18 cellular contexts compared by ENCODE assay signal in the genomic region with DNA sequence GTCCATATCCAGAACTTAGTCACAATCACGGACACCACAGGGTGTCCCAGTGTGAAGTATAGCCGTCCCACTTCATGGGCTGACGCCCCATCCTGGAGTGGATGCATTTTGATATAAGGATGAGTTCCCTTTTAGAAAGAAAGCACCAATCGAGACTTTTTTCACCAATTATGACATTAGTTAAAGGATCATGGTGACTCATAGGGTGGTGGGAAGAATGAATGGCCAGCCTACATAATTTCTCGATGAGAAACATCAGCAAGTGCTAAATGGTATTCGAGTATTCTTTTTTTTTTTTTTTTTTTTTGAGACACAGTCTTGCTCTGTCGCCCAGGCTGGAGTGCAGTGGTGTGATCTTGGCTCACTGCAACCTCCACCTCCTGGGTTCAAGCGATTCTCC. TPM values are rescaled to one million over a fixed set of nuclear protein-coding genes. Genes with fewer than 3 reads are reported as not detected.
DNase-seq lines count a peak whose midpoint lies in the region; ATAC-seq and TF ChIP-seq lines count a peak whose summit lies in the region.
"Had no signal": no experiment of that assay in that cellular context is flagged by ENCODE, and none has a peak within 500 bp of the region (broad histone marks: within the 10 kb centered on the region; RNA-seq: fewer than 3 reads in every experiment).

No MANE protein-coding gene starts in this region.

- no peak for TF ChIP-seq POLR2A in breast epithelium (IDR thresholded peaks at IDR 0.05)

- H3K36me3 ChIP-seq in breast epithelium (no peaks in the 10 kb centered on the region), adipocyte (ENCODE audit: control insufficient read depth, insufficient read depth, low read length, severe bottlenecking) (no peaks in the 10 kb centered on the region), aorta (ENCODE audit: control insufficient read depth in 1 of 2, insufficient read depth in 2 of 2, low read length in 1 of 2) (no peaks in the 10 kb centered on the region)
- H3K36me3 ChIP-seq: adrenal gland, SJCRH30 had no signal

- intact Hi-C loops in MCF 10A (cut with micrococcal nuclease) (no loop called here), breast epithelium (cut with DNase I; ENCODE audit: low total_unique reads) (no loop called here), aorta (cut with DNase I) (no loop called here)

- H3K27ac ChIP-seq in breast epithelium (no peak overlapping the region), aorta (ENCODE audit: low read depth in 1 of 2, low read length in 2 of 2) (no peak overlapping the region)
- H3K27ac ChIP-seq: adrenal gland, dorsolateral prefrontal cortex, SJCRH30 had no signal

- no peaks in the 10 kb centered on the region for H3K4me1 Mint-ChIP-seq in MCF 10A (ENCODE audit: insufficient read depth, unreplicated experiment)
- H3K4me1 Mint-ChIP-seq: naive thymus-derived CD8-positive, alpha-beta T cell had no signal

- DNase-seq in MCF 10A (ENCODE audit: unreplicated experiment) (peak; percentile 55), breast epithelium (ENCODE audit: low spot score in 2 of 2) (no peak), adipocyte (ENCODE audit: low read depth) (peak; percentile 73), fibroblast of the aortic adventitia (ENCODE audit: low read depth) (peak; percentile 67), aorta (no peak), GF-D8 (lab: John Stamatoyannopoulos, UW) (no peak), NCI-H2196 treated with DMSO at 0.1 percent for 48 hours (lab: John Stamatoyannopoulos, UW; ENCODE audit: unreplicated experiment) (no peak)
- DNase-seq: 8988T; activated CD4-positive, alpha-beta T cell treated with anti-CD3 and anti-CD28 coated beads, Interleukin-2, amount 50 U/mL, for 48 hours; adrenal gland; Caco-2; dorsolateral prefrontal cortex; naive thymus-derived CD8-positive, alpha-beta T cell; NK-92 treated with Interleukin-12 subunit alpha and Interleukin-12 subunit beta, amount 100 ng/mL, for 24 hours; SJCRH30; stimulated activated CD4-positive, alpha-beta T cell treated with anti-CD3 and anti-CD28 coated beads, Interleukin-15, amount 100 ng/mL, for 24 hours had no signal

- POLR2A ChIA-PET in MCF 10A (lab: Yijun Ruan, JAX): no interaction called here

- WGBS in aorta, 2 donors: 88 to 92% methylated on average over 6 to 8 of the region's 8 CpGs

- H3K4me3 ChIP-seq in breast epithelium: no peak overlapping the region
- no peak overlapping the region for H3K4me3 ChIP-seq in adipocyte (ENCODE audit: low read length)
- no peak overlapping the region for H3K4me3 ChIP-seq in fibroblast of the aortic adventitia (ENCODE audit: low read depth, low read length)
- no peak overlapping the region for H3K4me3 ChIP-seq in aorta (ENCODE audit: low read length in 2 of 2)
- H3K4me3 ChIP-seq: adrenal gland, dorsolateral prefrontal cortex, lung, SJCRH30 had no signal

- CTCF ChIA-PET in MCF 10A (lab: Yijun Ruan, JAX): interaction anchor here (1.3 to 2.1 kb wide), 2 partner anchors 8 to 223 kb away, joined by 3 to 7 read pairs; no protein-coding TSS in a partner anchor

- no peaks in the 10 kb centered on the region for H3K9me3 Mint-ChIP-seq in MCF 10A (ENCODE audit: unreplicated experiment)
- H3K9me3 Mint-ChIP-seq: naive thymus-derived CD8-positive, alpha-beta T cell had no signal

- no peak overlapping the region for H3K27ac Mint-ChIP-seq in MCF 10A (ENCODE audit: low read depth, unreplicated experiment)
- H3K27ac Mint-ChIP-seq: naive thymus-derived CD8-positive, alpha-beta T cell had no signal

- no peak for ATAC-seq in GM18517 (IDR thresholded peaks at IDR 0.05; ENCODE audit: unreplicated experiment)
- no peak for ATAC-seq in aorta (ENCODE audit: low FRiP score)
- ATAC-seq: naive thymus-derived CD8-positive, alpha-beta T cell had no signal

- BruUV-seq in MCF 10A (replicated peaks; lab: Mats Ljungman, UMichigan): no TSS peak

- H3K4me1 ChIP-seq in breast epithelium (no peaks in the 10 kb centered on the region), adipocyte (ENCODE audit: control insufficient read depth, insufficient read depth, low read length) (peaks cover 5% of the 10 kb centered on the region), aorta (ENCODE audit: control insufficient read depth in 1 of 2, insufficient read depth in 2 of 2, low read length in 2 of 2) (no peaks in the 10 kb centered on the region)
- H3K4me1 ChIP-seq: adrenal gland, Caco-2 had no signal

- H3K36me3 Mint-ChIP-seq in MCF 10A (ENCODE audit: insufficient read depth, unreplicated experiment): no peaks in the 10 kb centered on the region
- H3K36me3 Mint-ChIP-seq: naive thymus-derived CD8-positive, alpha-beta T cell had no signal

- H3K4me3 Mint-ChIP-seq in MCF 10A (ENCODE audit: unreplicated experiment): no peak overlapping the region
- H3K4me3 Mint-ChIP-seq: naive thymus-derived CD8-positive, alpha-beta T cell had no signal

- TF ChIP-seq CTCF in MCF 10A (IDR thresholded peaks at IDR 0.05; ENCODE audit: unreplicated experiment) (no peak), breast epithelium (IDR thresholded peaks at IDR 0.05) (no peak), fibroblast of the aortic adventitia (IDR thresholded peaks at IDR 0.05; ENCODE audit: insufficient read depth, low read length) (no peak)

- no peaks in the 10 kb centered on the region for H3K27me3 Mint-ChIP-seq in MCF 10A (ENCODE audit: insufficient read depth, unreplicated experiment)

- H3K9me3 ChIP-seq in breast epithelium (no peaks in the 10 kb centered on the region), adipocyte (ENCODE audit: control insufficient read depth, low read length) (no peaks in the 10 kb centered on the region), aorta (ENCODE audit: control insufficient read depth, low read length) (no peaks in the 10 kb centered on the region)
- H3K9me3 ChIP-seq: adrenal gland, Caco-2, SJCRH30 had no signal

- H3K27me3 ChIP-seq in breast epithelium (no peaks in the 10 kb centered on the region), adipocyte (replicated peaks; ENCODE audit: control insufficient read depth, insufficient read depth, low read length) (peaks cover 17% of the 10 kb centered on the region), aorta (ENCODE audit: control insufficient read depth in 1 of 2, insufficient read depth in 2 of 2, low read length in 1 of 2) (no peaks in the 10 kb centered on the region)
- H3K27me3 ChIP-seq: adrenal gland, dorsolateral prefrontal cortex, SJCRH30 had no signal

- H3K9ac ChIP-seq in adipocyte (ENCODE audit: low read length): no peak overlapping the region

RNA-seq across cellular contexts. Expression of gene USP1, which starts 38.5 kb away (rescaled TPM):
- total RNA-seq in MCF 10A (2022) (32.8 and 47.2 TPM in 2 replicates), breast epithelium (10 to 100 TPM; 19.4 to 39.7 (median 29.8) TPM), fibroblast of the aortic adventitia (ENCODE audit: low replicate concordance) (32.4 and 64.8 TPM in 2 replicates), aorta (10 to 100 TPM; 21.3 to 22.9 TPM)
- polyA plus RNA-seq in aorta: 10 to 100 TPM; 13.5 to 14.5 TPM

Comparison
In these comparisons a context has a peak if more than half of its experiments do, and no peak if none do; other contexts are left out.
1. DNase-seq: peak in MCF 10A (single experiment), adipocyte (single experiment) and fibroblast of the aortic adventitia (single experiment); none in breast epithelium (0 of 2), aorta (0 of 2), GF-D8 (single experiment) and NCI-H2196 treated with DMSO at 0.1 percent for 48 hours (single experiment).